ENCODE assay signal across 13 cellular contexts in genomic region chr2:95317123-95317500, GRCh38. TPM values are rescaled to one million over a fixed set of nuclear protein-coding genes. Genes with fewer than 3 reads are reported as not detected.
"Had no signal": no experiment of that assay in that cellular context is flagged by ENCODE, and none has a peak within 500 bp of the region (broad histone marks: within the 10 kb centered on the region; RNA-seq: fewer than 3 reads in every experiment).

No MANE protein-coding gene starts in this region.

- H3K9me3 Mint-ChIP-seq: activated T-helper 2 cell treated with anti-CD3 and anti-CD28 coated beads, Interferon-gamma antibody, Interleukin-2, Interleukin-4, amounts not matched to agents 10 μg/mL and 5 μg/mL and 100 μg/mL, durations not matched to agents 14 hours and 24 hours and 36 hours had no signal

- H3K27me3 ChIP-seq: brain microvascular endothelial cell, left lung, ovary, transverse colon had no signal

- H3K9me3 ChIP-seq: esophagus muscularis mucosa, left lung, ovary, transverse colon had no signal

- DNase-seq: activated CD4-positive, alpha-beta T cell treated with anti-CD3 and anti-CD28 coated beads, Interleukin-2, amount 50 U/mL, for 1 hour; activated CD4-positive, CD25-positive, alpha-beta regulatory T cell; activated naive CD4-positive, alpha-beta T cell treated with anti-CD3 and anti-CD28 coated beads, Interleukin-2, amount 50 U/mL, for 16 hours; ovary; stimulated activated CD4-positive, alpha-beta T cell treated with anti-CD3 and anti-CD28 coated beads, Interleukin-15, amount 100 ng/mL, for 24 hours; stimulated activated CD4-positive, alpha-beta T cell treated with anti-CD3 and anti-CD28 coated beads, Interleukin-4, amount 100 ng/mL, for 24 hours; T-helper 2 cell; transverse colon had no signal

- H3K27ac Mint-ChIP-seq: activated T-helper 2 cell treated with anti-CD3 and anti-CD28 coated beads, Interferon-gamma antibody, Interleukin-2, Interleukin-4, amounts not matched to agents 10 μg/mL and 5 μg/mL and 100 μg/mL, durations not matched to agents 14 hours and 24 hours and 36 hours had no signal

- H3K4me1 ChIP-seq: esophagus muscularis mucosa, left lung, transverse colon had no signal

- H3K27ac ChIP-seq: brain microvascular endothelial cell, esophagus muscularis mucosa, left lung, ovary, transverse colon had no signal

- H3K4me3 ChIP-seq: esophagus muscularis mucosa, left lung, ovary, transverse colon had no signal

- ATAC-seq: left lung had no signal

- H3K36me3 ChIP-seq: brain microvascular endothelial cell, esophagus muscularis mucosa, left lung, ovary, transverse colon had no signal

RNA-seq across cellular contexts. Expression of gene KCNIP3, which starts 20.0 kb away (rescaled TPM):
- total RNA-seq: activated CD8-positive, alpha-beta memory T cell treated with anti-CD3 and anti-CD28 coated beads for 36 hours had no signal
